In genomic region chr6:80211295-80211694, GRCh38 we compare ENCODE assay signal across 19 cellular contexts.
DNase-seq lines count a peak whose midpoint lies in the region; ATAC-seq and TF ChIP-seq lines count a peak whose summit lies in the region.
"Had no signal": no experiment of that assay in that cellular context is flagged by ENCODE, and none has a peak within 500 bp of the region (broad histone marks: within the 10 kb centered on the region; RNA-seq: fewer than 3 reads in every experiment).

No MANE protein-coding gene starts in this region.

- TF ChIP-seq EP300 in sigmoid colon (IDR thresholded peaks at IDR 0.05), result no peak

- H3K36me3 ChIP-seq in brain microvascular endothelial cell (replicated peaks) (no peaks in the 10 kb centered on the region), sigmoid colon (no peaks in the 10 kb centered on the region), colonic mucosa (no peaks in the 10 kb centered on the region)
- H3K36me3 ChIP-seq: BE2C, HAP-1 had no signal

- TF ChIP-seq CTCF in brain microvascular endothelial cell (IDR thresholded peaks at IDR 0.05; ENCODE audit: low read depth, low read length, missing control alignments) (no peak), sigmoid colon (IDR thresholded peaks at IDR 0.05) (no peak), colonic mucosa (IDR thresholded peaks at IDR 0.05) (no peak)

- no peaks in the 10 kb centered on the region for H3K9me3 ChIP-seq in sigmoid colon
- H3K9me3 ChIP-seq in colonic mucosa, result no peaks in the 10 kb centered on the region
- H3K9me3 ChIP-seq: BE2C, HAP-1 had no signal

- in situ Hi-C loops in brain microvascular endothelial cell (cut with HindIII; ENCODE audit: low pct_ligation_motif_present, low sequenced_read_pairs), result no loop called here

- ATAC-seq in GM19351 (IDR thresholded peaks at IDR 0.05; ENCODE audit: unreplicated experiment), result peak; percentile 45
- ATAC-seq in HG03039 (IDR thresholded peaks at IDR 0.05; ENCODE audit: unreplicated experiment), result peak; percentile 63
- no peak for ATAC-seq in HG03457 (IDR thresholded peaks at IDR 0.05; ENCODE audit: unreplicated experiment)
- no peak for ATAC-seq in GM21529 (IDR thresholded peaks at IDR 0.05; ENCODE audit: unreplicated experiment)

- H3K4me3 ChIP-seq in brain microvascular endothelial cell (ENCODE audit: low read depth, low read length), result no peak overlapping the region
- no peak overlapping the region for H3K4me3 ChIP-seq in sigmoid colon
- H3K4me3 ChIP-seq in colonic mucosa, result no peak overlapping the region
- H3K4me3 ChIP-seq: HAP-1, K562 had no signal

- peaks cover 0 to 58% (median 15%) of the 10 kb centered on the region in 4 donors for H3K4me1 ChIP-seq in sigmoid colon
- no peaks in the 10 kb centered on the region for H3K4me1 ChIP-seq in colonic mucosa
- H3K4me1 ChIP-seq: HAP-1 had no signal

- DNase-seq in brain microvascular endothelial cell (peak; percentile 7), sigmoid colon (no peak), colonic mucosa (no peak), middle frontal gyrus (ENCODE audit: extremely low spot score, low spot score) (no peak)
- DNase-seq: activated CD4-positive, alpha-beta T cell treated with anti-CD3 and anti-CD28 coated beads, Interleukin-2, amount 10 ng/mL, durations not matched to agents 24 days and 14 days; activated naive CD4-positive, alpha-beta T cell treated with anti-CD3 and anti-CD28 coated beads, Interleukin-2, amount 50 U/mL, for 16 hours; DMS 273 treated with DMSO at 0.1 percent for 48 hours; effector CD4-positive, alpha-beta T cell; hypothalamus; naive B cell; NCI-H1092; SHP77 had no signal

- H3K27me3 ChIP-seq in brain microvascular endothelial cell (replicated peaks) (no peaks in the 10 kb centered on the region), sigmoid colon (no peaks in the 10 kb centered on the region), colonic mucosa (no peaks in the 10 kb centered on the region)
- H3K27me3 ChIP-seq: BE2C had no signal

- no peak overlapping the region for H3K9ac ChIP-seq in colonic mucosa (ENCODE audit: low read depth in 2 of 2, low read length in 2 of 2)

- no peak overlapping the region for H3K27ac ChIP-seq in brain microvascular endothelial cell
- peak overlapping the region in 3 of 4 donors; percentile 64 to 69 (median 65) for H3K27ac ChIP-seq in sigmoid colon
- H3K27ac ChIP-seq in colonic mucosa, result no peak overlapping the region

- 92 to 96% methylated on average over 3 of the region's 3 CpGs for WGBS in sigmoid colon, 2 donors

- no peak for TF ChIP-seq POLR2A in sigmoid colon (IDR thresholded peaks at IDR 0.05)

- intact Hi-C loops in sigmoid colon (cut with DNase I), result loop anchor here (5.0 kb wide), 3 partner anchors 79 to 1361 kb away; no protein-coding TSS in a partner anchor
- intact Hi-C loops in colonic mucosa (cut with DNase I), result no loop called here

Comparison
In these comparisons a context has a peak if more than half of its experiments do, and no peak if none do; other contexts are left out.
1. ATAC-seq: peak in GM19351 (single experiment) and HG03039 (single experiment); none in HG03457 (single experiment) and GM21529 (single experiment).
2. H3K27ac ChIP-seq: peak in sigmoid colon (3 of 4); none in brain microvascular endothelial cell (single experiment) and colonic mucosa (single experiment).